In genomic region chr20:62182469-62183425, GRCh38 we compare ENCODE assay signal across 8 cellular contexts. TPM values are rescaled to one million over a fixed set of nuclear protein-coding genes. Genes with fewer than 3 reads are reported as not detected.
DNase-seq lines count a peak whose midpoint lies in the region; ATAC-seq and TF ChIP-seq lines count a peak whose summit lies in the region.

TSS of gene MTG2 (plus strand) at chr20:62183028. CDS start at chr20:62193421, 10,393 bp downstream.

- H3K9me3 Mint-ChIP-seq in IgD-negative memory B cell, result peaks cover 0 to 1% (median 0%) of the 10 kb centered on the region in 3 donors

- TF ChIP-seq CTCF in epithelial cell of esophagus (IDR thresholded peaks at IDR 0.05; ENCODE audit: insufficient read depth, low read depth, low read length, missing control alignments), result no peak

- H3K4me3 ChIP-seq in epithelial cell of esophagus (ENCODE audit: low read length) (peak within 1 kb of the TSS; percentile 94), mononuclear cell (ENCODE audit: low read length) (peak within 1 kb of the TSS; percentile 89)

- peak within 1 kb of the TSS; percentile 91 to 98 (median 95) for H3K4me3 Mint-ChIP-seq in IgD-negative memory B cell

- no peaks in the 10 kb centered on the region for H3K27me3 ChIP-seq in mononuclear cell (ENCODE audit: insufficient read depth, low read length)

- no peaks in the 10 kb centered on the region for H3K9me3 ChIP-seq in mononuclear cell (ENCODE audit: low read depth, low read length)

- peaks cover 15 to 36% (median 30%) of the 10 kb centered on the region in 3 donors for H3K4me1 Mint-ChIP-seq in IgD-negative memory B cell

- H3K4me1 ChIP-seq in mononuclear cell (ENCODE audit: insufficient read depth, low read length), result peaks cover 45% of the 10 kb centered on the region

- H3K36me3 Mint-ChIP-seq in IgD-negative memory B cell, result peaks cover 2% of the 10 kb centered on the region

- H3K27me3 Mint-ChIP-seq in IgD-negative memory B cell, result no peaks in the 10 kb centered on the region

- DNase-seq in DMS 273 treated with DMSO at 0.1 percent for 48 hours (lab: John Stamatoyannopoulos, UW) (peak; percentile 82), OCI-M1 (lab: John Stamatoyannopoulos, UW) (peak; percentile 97), activated T-cell treated with anti-CD3 and anti-CD28 coated beads for 24 hours (ENCODE audit: low read depth) (peak; percentile 93), epithelial cell of esophagus (ENCODE audit: low read depth) (peak; percentile 96)
- DNase-seq in stimulated activated CD8-positive, alpha-beta memory T cell treated with anti-CD3 and anti-CD28 coated beads, Interleukin-2, amount 100 ng/mL, for 48 hours (ENCODE audit: low read depth in 2 of 2), result peak; percentile 92 to 93

- peak within 1 kb of the TSS; percentile 95 to 96 (median 95) for H3K27ac Mint-ChIP-seq in IgD-negative memory B cell

- ATAC-seq in GM21576 (IDR thresholded peaks at IDR 0.05; ENCODE audit: unreplicated experiment), result peak; percentile 90

RNA-seq across cellular contexts. Expression of gene MTG2, which starts in this region (rescaled TPM):
- 26.2 TPM for polyA plus RNA-seq in IgD-negative memory B cell
- total RNA-seq in mononuclear cell, result 3.1 TPM

Comparison
In these comparisons a context has a peak if more than half of its experiments do, and no peak if none do; other contexts are left out.
1. Peak in every context shown above with its lines: DNase-seq, ATAC-seq and H3K4me3 ChIP-seq.